10 cellular contexts compared by ENCODE assay signal in genomic region chr6:144583614-144583954, GRCh38.
DNase-seq lines count a peak whose midpoint lies in the region; ATAC-seq, FAIRE-seq and TF ChIP-seq lines count a peak whose summit lies in the region.
"Had no signal": no experiment of that assay in that cellular context is flagged by ENCODE, and none has a peak within 500 bp of the region (broad histone marks: within the 10 kb centered on the region; RNA-seq: fewer than 3 reads in every experiment).

No MANE protein-coding gene starts in this region.

- no peak overlapping the region for H2BK120ac ChIP-seq in H1 (replicated peaks; ENCODE audit: low read depth, low read length)

- TF ChIP-seq POLR2A in H1 (IDR thresholded peaks at IDR 0.05; ENCODE audit: control extremely low read depth in 1 of 2, low read depth in 2 of 2, low read length in 2 of 2) (no peak), GM12891 (IDR thresholded peaks at IDR 0.05; ENCODE audit: low read depth, low read length) (no peak)

- H3K27ac Mint-ChIP-seq in activated T-cell treated with anti-CD3 and anti-CD28 coated beads, Interleukin-2, amount 50 U/mL, for 24 hours = peak overlapping the region; percentile 92
- no peak overlapping the region for H3K27ac Mint-ChIP-seq in stimulated activated naive B cell treated with anti-CD40 and anti-IgM and Interleukin-4, amounts not matched to agents 10 μg/mL and 1 μg/mL and 100 μg/mL, for 72 hours

- no peak overlapping the region for H3K56ac ChIP-seq in H1 (replicated peaks; ENCODE audit: insufficient read length, low read depth, low read length)

- H2BK15ac ChIP-seq in H1 (ENCODE audit: low read length) = no peak overlapping the region

- POLR2A ChIA-PET in H1 (lab: Charles Lee; ENCODE audit: partially characterized antibody) = no interaction called here

- H3K4me3 Mint-ChIP-seq in activated T-cell treated with anti-CD3 and anti-CD28 coated beads, Interleukin-2, amount 50 U/mL, for 24 hours = peak overlapping the region; percentile 78
- H3K4me3 Mint-ChIP-seq in stimulated activated naive B cell treated with anti-CD40 and anti-IgM and Interleukin-4, amounts not matched to agents 10 μg/mL and 1 μg/mL and 100 μg/mL, for 72 hours = peak overlapping the region; percentile 81 to 93

- no peaks in the 10 kb centered on the region for H3K27me3 ChIP-seq in H1 (replicated peaks in 1 of 4; ENCODE audit: control insufficient read depth in 3 of 4, extremely low read depth in 1 of 4, insufficient read depth in 3 of 4, low read length in 3 of 4)

- no peaks in the 10 kb centered on the region for H3K9me3 Mint-ChIP-seq in activated T-cell treated with anti-CD3 and anti-CD28 coated beads, Interleukin-2, amount 50 U/mL, for 24 hours
- no peaks in the 10 kb centered on the region for H3K9me3 Mint-ChIP-seq in stimulated activated naive B cell treated with anti-CD40 and anti-IgM and Interleukin-4, amounts not matched to agents 10 μg/mL and 1 μg/mL and 100 μg/mL, for 72 hours

- H4K5ac ChIP-seq in H1 (ENCODE audit: insufficient read length, low read depth, low read length) = no peak overlapping the region

- no peak for TF ChIP-seq RAD21 in H1 (IDR thresholded peaks at IDR 0.05 in 1 of 2, conservative IDR thresholded peaks at IDR 0.05 in 1 of 2; ENCODE audit: low read depth in 2 of 2, low read length in 2 of 2)

- DNase-seq in activated T-cell treated with anti-CD3 and anti-CD28 coated beads, Interleukin-2, amount 50 U/mL, for 24 hours = no peak
- DNase-seq in activated T-cell treated with anti-CD3 and anti-CD28 coated beads, Interleukin-2, amount 50 U/mL, for 1 hour = no peak
- no peak for DNase-seq in Jurkat, Clone E6-1 (ENCODE audit: low read depth, low spot score)
- DNase-seq in H1 (ENCODE audit: low read depth in 1 of 2, low spot score in 2 of 2) (no peak), NCI-H510A (lab: John Stamatoyannopoulos, UW) (no peak), HCEC 1CT (no peak), GM12891 (ENCODE audit: insufficient read length, low spot score) (no peak)
- no peak for DNase-seq in stimulated activated naive B cell treated with anti-CD40 and anti-IgM and Interleukin-4, amounts not matched to agents 10 μg/mL and 1 μg/mL and 100 μg/mL, for 72 hours
- DNase-seq: effector CD8-positive, alpha-beta T cell; NCI-H2081 treated with DMSO at 0.1 percent for 48 hours had no signal

- no peak overlapping the region for H2BK12ac ChIP-seq in H1 (ENCODE audit: low read depth, low read length)

- peak overlapping the region; percentile 56 to 59 for H3K4me2 ChIP-seq in H1 (ENCODE audit: insufficient read depth in 1 of 2, low read depth in 2 of 2, low read length in 2 of 2)

- no peak overlapping the region for H3K18ac ChIP-seq in H1 (ENCODE audit: extremely low read depth, low read length)

- peak overlapping the region; percentile 36; the same call in 1 of the 2 replicates for H2AFZ ChIP-seq in H1 (ENCODE audit: low read length)

- H3K14ac ChIP-seq in H1 (ENCODE audit: insufficient read length) = no peak overlapping the region

- H3K23me2 ChIP-seq in H1 (ENCODE audit: low read depth, low read length) = no peaks in the 10 kb centered on the region

- no peak overlapping the region for H2AK5ac ChIP-seq in H1 (ENCODE audit: low read depth, low read length)

- H3K27me3 Mint-ChIP-seq in activated T-cell treated with anti-CD3 and anti-CD28 coated beads, Interleukin-2, amount 50 U/mL, for 24 hours = no peaks in the 10 kb centered on the region
- H3K27me3 Mint-ChIP-seq in stimulated activated naive B cell treated with anti-CD40 and anti-IgM and Interleukin-4, amounts not matched to agents 10 μg/mL and 1 μg/mL and 100 μg/mL, for 72 hours = no peaks in the 10 kb centered on the region

- TF ChIP-seq CTCF in H1 (IDR thresholded peaks at IDR 0.05; ENCODE audit: control extremely low read depth in 1 of 3, insufficient read depth in 1 of 3, low read depth in 1 of 3, low read length in 3 of 3) = no peak

- TF ChIP-seq EP300 in H1 (IDR thresholded peaks at IDR 0.05; ENCODE audit: borderline replicate concordance in 1 of 2, low read depth in 2 of 2, low read length in 2 of 2) = no peak

- peak overlapping the region; percentile 54 for H3K4me3 ChIP-seq in Jurkat, Clone E6-1 (ENCODE audit: low read length)
- peak overlapping the region; percentile 12 to 52 (median 30); a peak in 7 of 8 replicates for H3K4me3 ChIP-seq in H1 (ENCODE audit: extremely low read depth in 1 of 4, insufficient read depth in 2 of 4, low read depth in 3 of 4, low read length in 4 of 4)

- ATAC-seq in stimulated activated naive B cell treated with anti-CD40 and anti-IgM and Interleukin-4, amounts not matched to agents 10 μg/mL and 1 μg/mL and 100 μg/mL, for 72 hours (replicated peaks) = no peak

- peaks cover 0 to 3% (median 0%) of the 10 kb centered on the region in 4 experiments; a peak in 1 of 8 replicates for H3K36me3 ChIP-seq in H1 (ENCODE audit: control insufficient read depth in 2 of 4, insufficient read depth in 4 of 4, low read length in 3 of 4)

- H3K4me1 Mint-ChIP-seq in activated T-cell treated with anti-CD3 and anti-CD28 coated beads, Interleukin-2, amount 50 U/mL, for 24 hours (ENCODE audit: low read depth) = peaks cover 55% of the 10 kb centered on the region
- peaks cover 18 to 32% of the 10 kb centered on the region in 2 donors for H3K4me1 Mint-ChIP-seq in stimulated activated naive B cell treated with anti-CD40 and anti-IgM and Interleukin-4, amounts not matched to agents 10 μg/mL and 1 μg/mL and 100 μg/mL, for 72 hours

- no peaks in the 10 kb centered on the region for H3K9me3 ChIP-seq in H1 (ENCODE audit: insufficient read depth in 2 of 2, low read depth in 1 of 2, low read length in 1 of 2)

- no peak overlapping the region for H2BK20ac ChIP-seq in H1 (ENCODE audit: low read length)

- 61% methylated on average over 1 of the region's 1 CpG; no CpG with 5 or more reads in 1 of the 2 experiments for WGBS in H1 (ENCODE audit: extremely low coverage in 1 of 2, insufficient coverage in 1 of 2, insufficient read length in 1 of 2, insufficient replicate concordance in 2 of 2, low coverage in 1 of 2, low lambda C conversion rate in 2 of 2, missing lambda C conversion rate in 1 of 2), 2 experiments

- H3K79me1 ChIP-seq in H1 (ENCODE audit: low read depth, low read length) = no peaks in the 10 kb centered on the region

- peaks cover 0 to 21% of the 10 kb centered on the region in 2 experiments; a peak in 2 of 4 replicates for H3K79me2 ChIP-seq in H1 (ENCODE audit: control insufficient read depth in 1 of 2, insufficient read depth in 2 of 2, low read length in 2 of 2)

- peaks cover 0 to 11% (median 5%) of the 10 kb centered on the region in 4 experiments; a peak in 5 of 7 replicates for H3K4me1 ChIP-seq in H1 (replicated peaks in 1 of 4; ENCODE audit: control insufficient read depth in 3 of 4, insufficient read depth in 4 of 4, low read length in 3 of 4)

- no peak overlapping the region for H2BK5ac ChIP-seq in H1 (ENCODE audit: low read depth, low read length)

- H3K36me3 Mint-ChIP-seq in activated T-cell treated with anti-CD3 and anti-CD28 coated beads, Interleukin-2, amount 50 U/mL, for 24 hours (ENCODE audit: low read depth) = peaks cover 14% of the 10 kb centered on the region
- peaks cover 11 to 14% of the 10 kb centered on the region in 2 donors for H3K36me3 Mint-ChIP-seq in stimulated activated naive B cell treated with anti-CD40 and anti-IgM and Interleukin-4, amounts not matched to agents 10 μg/mL and 1 μg/mL and 100 μg/mL, for 72 hours

- no peak overlapping the region for H4K8ac ChIP-seq in H1 (ENCODE audit: extremely low read depth, insufficient read depth, low read length)

- no peaks in the 10 kb centered on the region for H4K20me1 ChIP-seq in H1 (replicated peaks in 1 of 2; ENCODE audit: control insufficient read depth in 1 of 2, insufficient read depth in 2 of 2, low read length in 2 of 2)

- CTCF ChIA-PET in H1 (lab: Charles Lee; ENCODE audit: partially characterized antibody) = interaction anchor here (1.2 to 4.3 kb wide), 6 partner anchors 33 to 553 kb away, joined by 3 to 15 read pairs (median 4); no protein-coding TSS in a partner anchor

- no peak overlapping the region for H3K4ac ChIP-seq in H1 (replicated peaks; ENCODE audit: insufficient read length, low read depth, low read length)

- H3K9ac ChIP-seq in H1 (replicated peaks in 1 of 4; ENCODE audit: extremely low read depth in 1 of 4, low read depth in 3 of 4, low read length in 3 of 4) = no peak overlapping the region

- no peak overlapping the region for H3K27ac ChIP-seq in H1 (ENCODE audit: low read depth, low read length)

- no peak for FAIRE-seq in H1 (lab: Jason Lieb, UNC)
- FAIRE-seq in GM12891 (lab: Jason Lieb, UNC) = no peak

- no peak overlapping the region for H3K23ac ChIP-seq in H1 (ENCODE audit: insufficient read length)

- H4K91ac ChIP-seq in H1 (replicated peaks; ENCODE audit: insufficient read length, low read length) = no peak overlapping the region

TF ChIP-seq in H1, 55 proteins besides CTCF, POLR2A, EP300 and RAD21 (continues in another document):
- TF ChIP-seq CBX8 (IDR thresholded peaks at IDR 0.05; ENCODE audit: borderline replicate concordance, low read depth, low read length) (no peak), TCF12 (IDR thresholded peaks at IDR 0.05; ENCODE audit: low read depth, low read length) (no peak), CBX5 (IDR thresholded peaks at IDR 0.05; ENCODE audit: low read depth, low read length) (no peak)
- TF ChIP-seq, protein P1, sequence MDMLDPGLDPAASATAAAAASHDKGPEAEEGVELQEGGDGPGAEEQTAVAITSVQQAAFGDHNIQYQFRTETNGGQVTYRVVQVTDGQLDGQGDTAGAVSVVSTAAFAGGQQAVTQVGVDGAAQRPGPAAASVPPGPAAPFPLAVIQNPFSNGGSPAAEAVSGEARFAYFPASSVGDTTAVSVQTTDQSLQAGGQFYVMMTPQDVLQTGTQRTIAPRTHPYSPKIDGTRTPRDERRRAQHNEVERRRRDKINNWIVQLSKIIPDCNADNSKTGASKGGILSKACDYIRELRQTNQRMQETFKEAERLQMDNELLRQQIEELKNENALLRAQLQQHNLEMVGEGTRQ (IDR thresholded peaks at IDR 0.05; ENCODE audit: low read length) = no peak

TF ChIP-seq in GM12891, 5 proteins besides CTCF, POLR2A, EP300 and RAD21:
- TF ChIP-seq SPI1 (IDR thresholded peaks at IDR 0.05; ENCODE audit: low read depth, low read length) (no peak), TAF1 (IDR thresholded peaks at IDR 0.05; ENCODE audit: low read depth, low read length) (no peak), POU2F2 (IDR thresholded peaks at IDR 0.05; ENCODE audit: low read depth, low read length) (no peak), PAX5 (IDR thresholded peaks at IDR 0.05; ENCODE audit: insufficient read depth, low read length, severe bottlenecking) (no peak), POLR2AphosphoS5 (IDR thresholded peaks at IDR 0.05; ENCODE audit: low read depth, low read length) (no peak)
TF ChIP-seq in GM12891: peak in this region for 0.
